ENCODE assay signal across 19 cellular contexts in the genomic region with DNA sequence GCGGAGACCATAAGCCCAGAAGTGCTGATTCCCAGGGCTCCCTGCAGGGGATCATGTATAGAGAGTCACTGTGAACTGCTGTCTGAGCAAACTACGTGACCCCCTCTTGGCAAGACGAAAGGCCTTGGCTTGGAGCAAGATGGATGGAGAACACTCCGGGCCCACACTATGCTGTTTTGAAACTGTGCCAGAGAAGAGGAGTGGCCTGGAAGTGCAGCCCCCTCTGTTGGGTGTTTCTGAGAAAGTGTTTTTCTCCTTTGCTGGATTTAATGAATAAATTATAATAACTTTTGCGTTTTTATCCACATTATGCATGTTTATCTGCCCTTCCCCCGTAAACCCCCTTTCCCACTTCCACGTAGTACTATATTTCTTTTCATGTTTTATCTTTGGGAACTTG.
"Had no signal": no experiment of that assay in that cellular context is flagged by ENCODE, and none has a peak within 500 bp of the region (broad histone marks: within the 10 kb centered on the region; RNA-seq: fewer than 3 reads in every experiment).

No MANE protein-coding gene starts in this region.

- H3K9me3 Mint-ChIP-seq: activated CD4-positive, alpha-beta memory T cell treated with anti-CD3 and anti-CD28 coated beads for 36 hours; activated T-helper 1 cell treated with anti-CD3 and anti-CD28 coated beads, Interleukin-12 subunit alpha, Interleukin-12 subunit beta, Interleukin-2, Interleukin-4 antibody, amounts not matched to agents 30 ng/mL and 10 ng/mL and 1 ng/mL, durations not matched to agents 14 hours and 24 hours and 36 hours; immature natural killer cell; memory B cell; neural crest cell had no signal

- H3K4me1 ChIP-seq: adrenal gland, breast epithelium, gastrocnemius medialis, prostate gland, right atrium auricular region had no signal

- H3K4me1 Mint-ChIP-seq: immature natural killer cell, memory B cell had no signal

- DNase-seq: activated CD4-positive, alpha-beta memory T cell treated with anti-CD3 and anti-CD28 coated beads for 36 hours; activated gamma-delta T cell treated with Interleukin-2 at 50 U/mL for 16 hours; activated T-cell treated with anti-CD3 and anti-CD28 coated beads for 4 hours; adrenal gland; gastrocnemius medialis; head of caudate nucleus; immature natural killer cell; stimulated activated naive CD8-positive, alpha-beta T cell treated with anti-CD3 and anti-CD28 coated beads, Interleukin-15, Interleukin-2, amounts not matched to agents 100 U/mL and 50 U/mL, for 24 hours; substantia nigra; tibial artery had no signal

- H3K4me3 Mint-ChIP-seq: activated CD4-positive, alpha-beta memory T cell treated with anti-CD3 and anti-CD28 coated beads for 36 hours; activated T-helper 1 cell treated with anti-CD3 and anti-CD28 coated beads, Interleukin-12 subunit alpha, Interleukin-12 subunit beta, Interleukin-2, Interleukin-4 antibody, amounts not matched to agents 30 ng/mL and 10 ng/mL and 1 ng/mL, durations not matched to agents 14 hours and 24 hours and 36 hours; immature natural killer cell; memory B cell; neural crest cell had no signal

- H3K9me3 ChIP-seq: adrenal gland, breast epithelium, gastrocnemius medialis, prostate gland, right atrium auricular region, tibial artery had no signal

- H3K27ac Mint-ChIP-seq: activated CD4-positive, alpha-beta memory T cell treated with anti-CD3 and anti-CD28 coated beads for 36 hours; activated naive CD4-positive, alpha-beta T cell treated with anti-CD3 and anti-CD28 coated beads, Interleukin-2, amount 50 U/mL, for 72 hours; activated T-helper 1 cell treated with anti-CD3 and anti-CD28 coated beads, Interleukin-12 subunit alpha, Interleukin-12 subunit beta, Interleukin-2, Interleukin-4 antibody, amounts not matched to agents 30 ng/mL and 10 ng/mL and 1 ng/mL, durations not matched to agents 14 hours and 24 hours and 36 hours; immature natural killer cell; memory B cell had no signal

- H3K4me3 ChIP-seq: adrenal gland, breast epithelium, coronary artery, gastrocnemius medialis, prostate gland, right atrium auricular region, tibial artery had no signal

- H3K36me3 Mint-ChIP-seq: activated CD4-positive, alpha-beta memory T cell treated with anti-CD3 and anti-CD28 coated beads for 36 hours; activated naive CD4-positive, alpha-beta T cell treated with anti-CD3 and anti-CD28 coated beads, Interleukin-2, amount 50 U/mL, for 72 hours; immature natural killer cell had no signal

- H3K27me3 ChIP-seq: adrenal gland, breast epithelium, gastrocnemius medialis, right atrium auricular region, tibial artery had no signal

- ATAC-seq: activated naive CD4-positive, alpha-beta T cell treated with anti-CD3 and anti-CD28 coated beads, Interleukin-2, amount 50 U/mL, for 72 hours; esophagus mucosa; gastrocnemius medialis; stimulated activated naive CD8-positive, alpha-beta T cell treated with anti-CD3 and anti-CD28 coated beads, Interleukin-15, Interleukin-2, amounts not matched to agents 100 U/mL and 50 U/mL, for 24 hours had no signal

- H3K36me3 ChIP-seq: adrenal gland, breast epithelium, gastrocnemius medialis, prostate gland, right atrium auricular region, tibial artery had no signal

- H3K27me3 Mint-ChIP-seq: activated CD4-positive, alpha-beta memory T cell treated with anti-CD3 and anti-CD28 coated beads for 36 hours; memory B cell had no signal
